ENCODE assay signal across 20 cellular contexts in genomic region chr17:57262557-57262956, GRCh38. TPM values are rescaled to one million over a fixed set of nuclear protein-coding genes. Genes with fewer than 3 reads are reported as not detected.
A peak's percentile ranks its signal among the peaks of the same experiment; 100 is the strongest.
DNase-seq lines count a peak whose midpoint lies in the region; ATAC-seq and TF ChIP-seq lines count a peak whose summit lies in the region.
"Had no signal": no experiment of that assay in that cellular context is flagged by ENCODE, and none has a peak within 500 bp of the region (broad histone marks: within the 10 kb centered on the region; RNA-seq: fewer than 3 reads in every experiment).

No MANE protein-coding gene starts in this region.

- H3K4me1 Mint-ChIP-seq in T-helper 17 cell (peaks cover 39% of the 10 kb centered on the region), type B pancreatic cell (ENCODE audit: unreplicated experiment) (peaks cover 63% of the 10 kb centered on the region)

- H3K4me1 ChIP-seq in DND-41 (ENCODE audit: insufficient read depth, low read length) (peaks cover 85% of the 10 kb centered on the region), tibial nerve (peaks cover 0 to 13% (median 7%) of the 10 kb centered on the region in 4 donors)

- no peak for TF ChIP-seq POLR2A in tibial nerve (IDR thresholded peaks at IDR 0.05)

- peak overlapping the region; percentile 84 for H3K9ac ChIP-seq in DND-41 (ENCODE audit: low read depth, low read length)

- H3K4me3 Mint-ChIP-seq in T-helper 17 cell (no peak overlapping the region), type B pancreatic cell (peak overlapping the region; percentile 40)
- H3K4me3 Mint-ChIP-seq: H9 had no signal

- peak overlapping the region; percentile 91 for H3K27ac ChIP-seq in DND-41 (ENCODE audit: low read length)
- H3K27ac ChIP-seq in tibial nerve = no peak overlapping the region
- H3K27ac ChIP-seq: A549, SK-N-MC had no signal

- peak overlapping the region; percentile 19 to 91; a peak in 3 of 4 replicates for H3K4me3 ChIP-seq in DND-41 (ENCODE audit: low read depth in 1 of 2, low read length in 2 of 2)
- H3K4me3 ChIP-seq in tibial nerve = no peak overlapping the region
- H3K4me3 ChIP-seq: A549, SK-N-MC had no signal

- H4K20me1 ChIP-seq in DND-41 (ENCODE audit: insufficient read depth, low read length) = peaks cover 84% of the 10 kb centered on the region

- H2AFZ ChIP-seq in DND-41 (ENCODE audit: low read depth, low read length) = no peak overlapping the region

- no peaks in the 10 kb centered on the region for H3K9me3 ChIP-seq in DND-41 (ENCODE audit: insufficient read depth, low read length, severe bottlenecking)
- H3K9me3 ChIP-seq in T-helper 17 cell (ENCODE audit: control insufficient read depth, low read length, poor library complexity, severe bottlenecking) = no peaks in the 10 kb centered on the region
- no peaks in the 10 kb centered on the region for H3K9me3 ChIP-seq in tibial nerve
- H3K9me3 ChIP-seq: A549 had no signal

- DNase-seq in DND-41 (no peak), T-helper 17 cell (no peak), islet precursor cell (peak; percentile 44), type B pancreatic cell (ENCODE audit: extremely low spot score, unreplicated experiment) (no peak), NCI-H128 (lab: John Stamatoyannopoulos, UW; ENCODE audit: unreplicated experiment) (no peak), tibial nerve (ENCODE audit: low spot score in 2 of 2) (no peak)
- DNase-seq: CD8-positive, alpha-beta memory T cell; H9; Karpas-422; MM.1S; NCI-H1092; NCI-H146; NCI-H2081; NK-92 treated with Interleukin-12 subunit alpha and Interleukin-12 subunit beta, amount 100 ng/mL, for 24 hours; OCI-M1; SHP77 had no signal

- TF ChIP-seq CTCF in DND-41 (IDR thresholded peaks at IDR 0.05; ENCODE audit: borderline replicate concordance, extremely low read depth, low read length, poor library complexity, severe bottlenecking) (no peak), type B pancreatic cell (conservative IDR thresholded peaks at IDR 0.05) (no peak), tibial nerve (IDR thresholded peaks at IDR 0.05) (no peak)

- H3K27me3 Mint-ChIP-seq in T-helper 17 cell (no peaks in the 10 kb centered on the region), type B pancreatic cell (no peaks in the 10 kb centered on the region)
- H3K27me3 Mint-ChIP-seq: IgD-negative memory B cell had no signal

- peaks cover 12% of the 10 kb centered on the region for H3K36me3 Mint-ChIP-seq in T-helper 17 cell (ENCODE audit: low read depth)
- peaks cover 66% of the 10 kb centered on the region for H3K36me3 Mint-ChIP-seq in type B pancreatic cell

- no peak for TF ChIP-seq EP300 in tibial nerve (IDR thresholded peaks at IDR 0.05)

- ATAC-seq in DND-41 (ENCODE audit: insufficient read depth, low read depth) (no peak), T-helper 17 cell (no peak), HG03175 (IDR thresholded peaks at IDR 0.05; ENCODE audit: unreplicated experiment) (no peak)
- ATAC-seq: A549 had no signal

- peak overlapping the region; percentile 88 for H3K4me2 ChIP-seq in DND-41 (ENCODE audit: insufficient read depth, low read length)
- H3K4me2 ChIP-seq: A549 had no signal

- H3K9me3 Mint-ChIP-seq in type B pancreatic cell = no peaks in the 10 kb centered on the region
- H3K9me3 Mint-ChIP-seq: CD8-positive, alpha-beta memory T cell; H9; IgD-negative memory B cell had no signal

- H3K27ac Mint-ChIP-seq in T-helper 17 cell = peak overlapping the region; percentile 54
- no peak overlapping the region for H3K27ac Mint-ChIP-seq in type B pancreatic cell
- H3K27ac Mint-ChIP-seq: CD8-positive, alpha-beta memory T cell had no signal

- 92% methylated on average over 1 of the region's 1 CpG for WGBS in tibial nerve, 2 donors

- H3K27me3 ChIP-seq in DND-41 (ENCODE audit: insufficient read depth, low read length, poor library complexity) = no peaks in the 10 kb centered on the region
- no peaks in the 10 kb centered on the region for H3K27me3 ChIP-seq in tibial nerve

- H3K36me3 ChIP-seq in DND-41 (ENCODE audit: insufficient read depth, low read length) (peaks cover 95% of the 10 kb centered on the region), tibial nerve (peaks cover 0 to 40% (median 0%) of the 10 kb centered on the region in 3 donors)

- peaks cover 100% of the 10 kb centered on the region for H3K79me2 ChIP-seq in DND-41 (ENCODE audit: insufficient read depth, low read length)

RNA-seq across cellular contexts. Expression of gene MSI2, which starts 6.2 kb away (rescaled TPM):
- total RNA-seq in T-helper 17 cell (100 to 1,000 TPM; 148 to 151 TPM), type B pancreatic cell (ENCODE audit: low replicate concordance) (65.0 and 158 TPM in 2 replicates), tibial nerve (10 to 100 TPM; 11.5 to 18.3 (median 14.2) TPM)

Comparison
In these comparisons a context has a peak if more than half of its experiments do, and no peak if none do; other contexts are left out.
1. H3K4me3 ChIP-seq: peak in DND-41 (2 of 2); none in tibial nerve (0 of 4).